In the genomic region with DNA sequence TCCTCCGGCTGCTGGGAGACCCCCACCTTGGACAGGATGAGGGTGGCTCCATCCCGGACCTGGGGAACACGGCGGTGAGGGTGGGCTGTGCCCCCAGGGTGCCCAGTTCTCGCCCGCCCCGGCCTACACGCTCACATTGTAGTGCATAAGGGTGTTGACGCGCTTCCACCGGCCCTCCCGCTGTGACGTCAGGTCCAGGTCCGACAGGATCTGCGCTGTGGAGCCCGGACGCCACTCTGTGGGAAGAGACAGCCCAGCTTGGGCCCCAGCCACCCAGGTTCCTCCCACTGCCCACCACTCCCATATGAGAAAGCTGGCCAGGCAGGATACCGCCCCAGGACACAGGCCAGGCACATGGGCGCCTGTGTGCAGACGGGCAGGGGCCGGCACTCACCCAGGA, we compare ENCODE assay signal across 1 cellular context.
TF ChIP-seq lines count a peak whose summit lies in the region.

No MANE protein-coding gene starts in this region.

TF ChIP-seq in HCT116, 20 proteins besides CTCF, POLR2A, EP300 and RAD21:
- TF ChIP-seq ELF1 (IDR thresholded peaks at IDR 0.05; ENCODE audit: borderline replicate concordance, low read depth) = no peak
- no peak for TF ChIP-seq YY1 (IDR thresholded peaks at IDR 0.05; ENCODE audit: extremely low read depth, insufficient replicate concordance, low read depth, low read length)
- TF ChIP-seq EZH2 (IDR thresholded peaks at IDR 0.05) = no peak
- TF ChIP-seq, protein P1, sequence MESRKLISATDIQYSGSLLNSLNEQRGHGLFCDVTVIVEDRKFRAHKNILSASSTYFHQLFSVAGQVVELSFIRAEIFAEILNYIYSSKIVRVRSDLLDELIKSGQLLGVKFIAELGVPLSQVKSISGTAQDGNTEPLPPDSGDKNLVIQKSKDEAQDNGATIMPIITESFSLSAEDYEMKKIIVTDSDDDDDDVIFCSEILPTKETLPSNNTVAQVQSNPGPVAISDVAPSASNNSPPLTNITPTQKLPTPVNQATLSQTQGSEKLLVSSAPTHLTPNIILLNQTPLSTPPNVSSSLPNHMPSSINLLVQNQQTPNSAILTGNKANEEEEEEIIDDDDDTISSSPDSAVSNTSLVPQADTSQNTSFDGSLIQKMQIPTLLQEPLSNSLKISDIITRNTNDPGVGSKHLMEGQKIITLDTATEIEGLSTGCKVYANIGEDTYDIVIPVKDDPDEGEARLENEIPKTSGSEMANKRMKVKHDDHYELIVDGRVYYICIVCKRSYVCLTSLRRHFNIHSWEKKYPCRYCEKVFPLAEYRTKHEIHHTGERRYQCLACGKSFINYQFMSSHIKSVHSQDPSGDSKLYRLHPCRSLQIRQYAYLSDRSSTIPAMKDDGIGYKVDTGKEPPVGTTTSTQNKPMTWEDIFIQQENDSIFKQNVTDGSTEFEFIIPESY (IDR thresholded peaks at IDR 0.05; ENCODE audit: extremely low read depth, insufficient replicate concordance, low read length) = no peak
- no peak for TF ChIP-seq JUND (IDR thresholded peaks at IDR 0.05)
- TF ChIP-seq SIN3A (IDR thresholded peaks at IDR 0.05; ENCODE audit: low read depth) = no peak
- no peak for TF ChIP-seq EGR1 (IDR thresholded peaks at IDR 0.05; ENCODE audit: low read depth)
- no peak for TF ChIP-seq CBX3 (IDR thresholded peaks at IDR 0.05; ENCODE audit: low read depth)
- no peak for TF ChIP-seq EZH2phosphoT487 (IDR thresholded peaks at IDR 0.05; ENCODE audit: borderline replicate concordance)
- no peak for TF ChIP-seq SRF (IDR thresholded peaks at IDR 0.05; ENCODE audit: low read depth)
- TF ChIP-seq, protein P2, sequence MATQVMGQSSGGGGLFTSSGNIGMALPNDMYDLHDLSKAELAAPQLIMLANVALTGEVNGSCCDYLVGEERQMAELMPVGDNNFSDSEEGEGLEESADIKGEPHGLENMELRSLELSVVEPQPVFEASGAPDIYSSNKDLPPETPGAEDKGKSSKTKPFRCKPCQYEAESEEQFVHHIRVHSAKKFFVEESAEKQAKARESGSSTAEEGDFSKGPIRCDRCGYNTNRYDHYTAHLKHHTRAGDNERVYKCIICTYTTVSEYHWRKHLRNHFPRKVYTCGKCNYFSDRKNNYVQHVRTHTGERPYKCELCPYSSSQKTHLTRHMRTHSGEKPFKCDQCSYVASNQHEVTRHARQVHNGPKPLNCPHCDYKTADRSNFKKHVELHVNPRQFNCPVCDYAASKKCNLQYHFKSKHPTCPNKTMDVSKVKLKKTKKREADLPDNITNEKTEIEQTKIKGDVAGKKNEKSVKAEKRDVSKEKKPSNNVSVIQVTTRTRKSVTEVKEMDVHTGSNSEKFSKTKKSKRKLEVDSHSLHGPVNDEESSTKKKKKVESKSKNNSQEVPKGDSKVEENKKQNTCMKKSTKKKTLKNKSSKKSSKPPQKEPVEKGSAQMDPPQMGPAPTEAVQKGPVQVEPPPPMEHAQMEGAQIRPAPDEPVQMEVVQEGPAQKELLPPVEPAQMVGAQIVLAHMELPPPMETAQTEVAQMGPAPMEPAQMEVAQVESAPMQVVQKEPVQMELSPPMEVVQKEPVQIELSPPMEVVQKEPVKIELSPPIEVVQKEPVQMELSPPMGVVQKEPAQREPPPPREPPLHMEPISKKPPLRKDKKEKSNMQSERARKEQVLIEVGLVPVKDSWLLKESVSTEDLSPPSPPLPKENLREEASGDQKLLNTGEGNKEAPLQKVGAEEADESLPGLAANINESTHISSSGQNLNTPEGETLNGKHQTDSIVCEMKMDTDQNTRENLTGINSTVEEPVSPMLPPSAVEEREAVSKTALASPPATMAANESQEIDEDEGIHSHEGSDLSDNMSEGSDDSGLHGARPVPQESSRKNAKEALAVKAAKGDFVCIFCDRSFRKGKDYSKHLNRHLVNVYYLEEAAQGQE (IDR thresholded peaks at IDR 0.05; ENCODE audit: low read depth) = no peak
- no peak for TF ChIP-seq TCF7L2 (IDR thresholded peaks at IDR 0.05; ENCODE audit: borderline replicate concordance, extremely low read depth, insufficient read depth, insufficient read length)
- TF ChIP-seq, protein P3, sequence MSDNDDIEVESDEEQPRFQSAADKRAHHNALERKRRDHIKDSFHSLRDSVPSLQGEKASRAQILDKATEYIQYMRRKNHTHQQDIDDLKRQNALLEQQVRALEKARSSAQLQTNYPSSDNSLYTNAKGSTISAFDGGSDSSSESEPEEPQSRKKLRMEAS (IDR thresholded peaks at IDR 0.05) = no peak
- TF ChIP-seq CEBPB (IDR thresholded peaks at IDR 0.05; ENCODE audit: low read depth) = no peak
- TF ChIP-seq ZNF274 (IDR thresholded peaks at IDR 0.05; ENCODE audit: low read depth, low read length) = no peak
- TF ChIP-seq, protein P4, sequence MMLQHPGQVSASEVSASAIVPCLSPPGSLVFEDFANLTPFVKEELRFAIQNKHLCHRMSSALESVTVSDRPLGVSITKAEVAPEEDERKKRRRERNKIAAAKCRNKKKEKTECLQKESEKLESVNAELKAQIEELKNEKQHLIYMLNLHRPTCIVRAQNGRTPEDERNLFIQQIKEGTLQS (IDR thresholded peaks at IDR 0.05) = no peak
- TF ChIP-seq FOSL1 (IDR thresholded peaks at IDR 0.05; ENCODE audit: low read depth) = no peak
